Comparison of ENCODE assay signal across 12 cellular contexts in the genomic region with DNA sequence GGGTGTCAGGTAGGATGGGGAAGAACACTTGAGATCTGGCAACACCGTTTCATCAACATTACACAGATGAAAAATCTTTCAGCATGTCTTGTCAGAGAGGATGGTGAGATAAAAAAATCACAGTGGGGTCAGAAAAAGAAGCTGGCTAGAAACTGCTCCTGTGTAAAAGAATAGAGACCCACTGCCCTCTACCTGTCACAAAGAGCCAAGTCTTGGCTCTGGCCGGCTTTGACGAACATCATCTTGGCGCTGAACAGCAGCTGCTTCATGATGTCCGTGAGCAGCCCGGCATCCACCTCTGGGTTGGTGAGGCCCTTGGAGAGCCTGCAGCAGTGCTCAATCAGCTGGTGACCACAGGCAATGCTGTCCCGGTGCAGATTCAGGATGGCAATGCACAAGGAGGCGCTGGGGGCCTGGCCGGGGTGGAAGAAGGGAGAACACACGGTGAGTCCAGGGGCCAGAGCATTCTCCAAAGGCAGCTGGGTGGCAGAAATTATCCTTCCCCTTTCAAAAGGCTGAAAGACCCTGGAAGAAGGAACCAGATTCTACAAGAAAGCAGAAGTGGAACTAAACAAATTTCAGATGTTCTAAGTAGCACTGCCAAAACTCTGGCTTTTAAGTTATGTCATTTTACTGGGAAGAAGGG. TPM values are rescaled to one million over a fixed set of nuclear protein-coding genes. Genes with fewer than 3 reads are reported as not detected.
DNase-seq lines count a peak whose midpoint lies in the region; FAIRE-seq and TF ChIP-seq lines count a peak whose summit lies in the region.
"Had no signal": no experiment of that assay in that cellular context is flagged by ENCODE, and none has a peak within 500 bp of the region (broad histone marks: within the 10 kb centered on the region; RNA-seq: fewer than 3 reads in every experiment).

No MANE protein-coding gene starts in this region.

- H3K9me3 ChIP-seq in esophagus squamous epithelium (no peaks in the 10 kb centered on the region), neuronal stem cell (replicated peaks in 1 of 2; ENCODE audit: control insufficient read depth in 2 of 2, insufficient read depth in 1 of 2, low read depth in 1 of 2, low read length in 2 of 2) (no peaks in the 10 kb centered on the region), esophagus muscularis mucosa (no peaks in the 10 kb centered on the region)

- DNase-seq in CD1c-positive myeloid dendritic cell (ENCODE audit: extremely low spot score) = peak; percentile 86
- DNase-seq in NOMO-1 treated with DMSO at 0.1 percent for 48 hours (lab: John Stamatoyannopoulos, UW; ENCODE audit: unreplicated experiment) = peak; percentile 93
- no peak for DNase-seq in esophagus squamous epithelium (lab: John Stamatoyannopoulos, UW)
- no peak for DNase-seq in neuronal stem cell (ENCODE audit: low spot score)
- DNase-seq in esophagus muscularis mucosa (ENCODE audit: extremely low spot score) = no peak
- DNase-seq in NCI-H446 (lab: John Stamatoyannopoulos, UW) = no peak
- no peak for DNase-seq in NCI-H1105 (lab: John Stamatoyannopoulos, UW)
- no peak for DNase-seq in frontal cortex (ENCODE audit: low spot score in 2 of 2)
- DNase-seq: NCI-H1105 treated with DMSO at 0.1 percent for 48 hours, NCI-H748 treated with DMSO at 0.1 percent for 48 hours, T-helper 1 cell had no signal

- no peak overlapping the region for H2BK5ac ChIP-seq in neuronal stem cell (ENCODE audit: low read length)

- no peak overlapping the region for H4K91ac ChIP-seq in neuronal stem cell (ENCODE audit: low read depth, low read length, poor library complexity)

- no peak overlapping the region for H3K14ac ChIP-seq in neuronal stem cell (ENCODE audit: low read length)

- H3K79me1 ChIP-seq in neuronal stem cell (ENCODE audit: low read depth, low read length) = no peaks in the 10 kb centered on the region

- no peak overlapping the region for H3K18ac ChIP-seq in neuronal stem cell (ENCODE audit: low read length)

- no peak overlapping the region for H2AK5ac ChIP-seq in neuronal stem cell (ENCODE audit: low read depth, low read length)

- no peak overlapping the region for H2BK120ac ChIP-seq in neuronal stem cell (ENCODE audit: low read depth, low read length)

- H3K4me2 ChIP-seq in neuronal stem cell (ENCODE audit: insufficient read depth, low read length, poor library complexity, severe bottlenecking) = no peak overlapping the region

- TF ChIP-seq CTCF in esophagus squamous epithelium (IDR thresholded peaks at IDR 0.05) = peak in 2 of 6 experiments; percentile 16 to 17
- no peak for TF ChIP-seq CTCF in esophagus muscularis mucosa (IDR thresholded peaks at IDR 0.05)

- no peak overlapping the region for H2BK15ac ChIP-seq in neuronal stem cell (ENCODE audit: low read length)

- TF ChIP-seq POLR2A in esophagus squamous epithelium (IDR thresholded peaks at IDR 0.05) = no peak
- no peak for TF ChIP-seq POLR2A in esophagus muscularis mucosa (IDR thresholded peaks at IDR 0.05; ENCODE audit: low read depth)

- H4K8ac ChIP-seq in neuronal stem cell (ENCODE audit: low read depth, low read length) = no peak overlapping the region

- H3K4ac ChIP-seq in neuronal stem cell (ENCODE audit: low read length) = no peak overlapping the region

- H3K9ac ChIP-seq in neuronal stem cell (ENCODE audit: low read depth, low read length, poor library complexity) = no peak overlapping the region

- intact Hi-C loops in esophagus squamous epithelium (cut with DNase I) (no loop called here), esophagus muscularis mucosa (cut with DNase I) (no loop called here)

- H3K27me3 ChIP-seq in esophagus squamous epithelium (no peaks in the 10 kb centered on the region), neuronal stem cell (ENCODE audit: control insufficient read depth in 3 of 3, insufficient read depth in 3 of 3, low read depth in 1 of 3, low read length in 3 of 3) (no peaks in the 10 kb centered on the region), esophagus muscularis mucosa (no peaks in the 10 kb centered on the region)

- TF ChIP-seq EP300 in esophagus muscularis mucosa (IDR thresholded peaks at IDR 0.05) = no peak

- H3K36me3 ChIP-seq in esophagus squamous epithelium (peaks cover 8 to 98% (median 29%) of the 10 kb centered on the region in 3 donors), neuronal stem cell (replicated peaks in 1 of 2; ENCODE audit: control insufficient read depth in 2 of 2, insufficient read depth in 2 of 2, low read length in 2 of 2) (peaks cover 27 to 93% of the 10 kb centered on the region in 2 donors), esophagus muscularis mucosa (peaks cover 64 to 100% (median 92%) of the 10 kb centered on the region in 4 donors)

- no peak overlapping the region for H2BK12ac ChIP-seq in neuronal stem cell (ENCODE audit: low read length)

- no peak overlapping the region for H2AFZ ChIP-seq in neuronal stem cell (ENCODE audit: low read length)

- no peak overlapping the region for H3K4me3 ChIP-seq in esophagus squamous epithelium
- H3K4me3 ChIP-seq in neuronal stem cell (ENCODE audit: low read length in 2 of 2) = peak overlapping the region in 1 of 2 donors; percentile 66
- no peak overlapping the region for H3K4me3 ChIP-seq in esophagus muscularis mucosa

- H3K27ac ChIP-seq in esophagus squamous epithelium = peak overlapping the region; percentile 36 to 73 (median 62)
- no peak overlapping the region for H3K27ac ChIP-seq in neuronal stem cell (replicated peaks; ENCODE audit: low read length)
- no peak overlapping the region for H3K27ac ChIP-seq in esophagus muscularis mucosa (replicated peaks in 1 of 4)

- 71 to 78% methylated on average over 5 to 8 of the region's 10 CpGs for WGBS in esophagus squamous epithelium, 2 donors
- WGBS in neuronal stem cell (ENCODE audit: extremely low coverage in 2 of 2, insufficient read length in 2 of 2, insufficient replicate concordance in 1 of 2), 2 donors = no CpG with 5 or more reads among the region's 10 CpGs
- WGBS in esophagus muscularis mucosa = 68% methylated on average over 8 of the region's 10 CpGs

- H3K4me1 ChIP-seq in esophagus squamous epithelium = peaks cover 0 to 41% (median 0%) of the 10 kb centered on the region in 3 donors
- H3K4me1 ChIP-seq in neuronal stem cell (ENCODE audit: control insufficient read depth in 2 of 2, insufficient read depth in 1 of 2, low read depth in 1 of 2, low read length in 2 of 2) = no peaks in the 10 kb centered on the region
- H3K4me1 ChIP-seq in esophagus muscularis mucosa = no peaks in the 10 kb centered on the region

- FAIRE-seq in frontal cortex (lab: Jason Lieb, UNC) = no peak
- FAIRE-seq: G401.6 had no signal

- H3K23ac ChIP-seq in neuronal stem cell (ENCODE audit: low read depth, low read length, poor library complexity) = peak overlapping the region; percentile 26

RNA-seq across cellular contexts. Expression of a gene that starts 50.2 kb away (rescaled TPM):
- total RNA-seq in esophagus squamous epithelium = 10 to 100 TPM; 11.8 to 22.3 (median 16.6) TPM
- 5.0 TPM for polyA plus RNA-seq in neuronal stem cell (2013, experiment 1 of 2)
- polyA plus RNA-seq in neuronal stem cell (2013, experiment 2 of 2) = 3.8 TPM
- 10 to 100 TPM; 15.9 to 21.2 (median 19.5) TPM for total RNA-seq in esophagus muscularis mucosa
- total RNA-seq in frontal cortex = 14.7 TPM

RNA-seq across cellular contexts. Expression of a gene that starts 53.4 kb away (rescaled TPM):
- total RNA-seq in esophagus squamous epithelium = 10 to 100 TPM in 3 of 4 donors, 1 to 10 TPM in 1; 6.2 to 39.9 (median 12.9) TPM
- polyA plus RNA-seq in neuronal stem cell (2013, experiment 1 of 2) = 7.5 TPM
- polyA plus RNA-seq in neuronal stem cell (2013, experiment 2 of 2) = 7.7 TPM
- 10 to 100 TPM in 1 of 4 donors, 1 to 10 TPM in 3; 2.8 to 11.1 (median 5.1) TPM for total RNA-seq in esophagus muscularis mucosa
- total RNA-seq in frontal cortex = 5.3 TPM

Comparison
In these comparisons a context has a peak if more than half of its experiments do, and no peak if none do; other contexts are left out.
1. DNase-seq: peak in CD1c-positive myeloid dendritic cell (single experiment) and NOMO-1 treated with DMSO at 0.1 percent for 48 hours (single experiment); none in esophagus squamous epithelium (single experiment), neuronal stem cell (single experiment), esophagus muscularis mucosa (single experiment), NCI-H446 (0 of 2), NCI-H1105 (single experiment) and frontal cortex (0 of 2).
2. H3K27ac ChIP-seq: peak in esophagus squamous epithelium (4 of 4); none in neuronal stem cell (single experiment) and esophagus muscularis mucosa (0 of 4).